Comparison of ENCODE assay signal across 8 cellular contexts in the genomic region with DNA sequence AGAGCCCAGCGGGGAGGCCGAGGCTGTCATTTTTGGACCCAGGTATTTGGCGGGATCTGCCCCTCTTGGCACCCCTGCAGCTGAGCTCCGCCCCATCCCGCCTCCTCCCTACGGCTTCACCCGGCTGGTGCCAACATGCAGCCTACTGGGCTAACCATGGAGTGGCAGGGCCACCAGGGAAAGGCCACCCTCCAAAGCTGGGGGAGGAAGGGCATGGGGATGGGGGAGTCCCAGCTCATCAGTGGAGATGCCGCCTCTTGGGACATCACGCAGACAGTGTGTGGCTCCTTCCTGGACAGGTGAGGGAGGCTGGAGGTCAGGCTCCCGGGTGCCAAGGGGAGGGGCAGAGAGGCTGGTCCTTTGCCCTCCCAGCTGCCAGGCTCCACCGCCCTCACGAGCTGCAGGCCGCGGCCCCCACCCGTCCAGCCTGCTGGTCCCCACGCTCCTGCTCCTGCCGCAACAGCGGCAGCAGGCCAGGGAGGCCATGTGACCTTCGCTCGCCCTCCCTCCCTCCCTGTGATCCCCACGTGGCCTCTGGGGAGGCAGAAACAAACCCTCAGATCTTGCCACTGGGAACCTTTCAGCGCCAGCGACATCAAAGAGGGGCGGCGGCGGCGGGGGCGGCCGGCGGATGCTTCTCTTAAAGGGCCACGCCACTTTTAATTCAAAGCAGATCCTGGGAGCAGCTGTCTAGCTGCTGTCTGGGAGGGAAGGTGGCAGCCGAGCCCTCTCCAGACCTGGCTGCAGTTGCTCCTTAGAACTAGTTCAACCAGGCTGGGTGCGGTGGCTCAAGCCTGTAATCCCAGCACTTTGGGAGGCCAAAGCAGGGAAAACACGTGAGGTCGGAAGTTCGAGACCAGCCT. TPM values are rescaled to one million over a fixed set of nuclear protein-coding genes. Genes with fewer than 3 reads are reported as not detected.
DNase-seq lines count a peak whose midpoint lies in the region; ATAC-seq and TF ChIP-seq lines count a peak whose summit lies in the region.

No MANE protein-coding gene starts in this region.

- no peaks in the 10 kb centered on the region for H3K36me3 ChIP-seq in lung (ENCODE audit: control insufficient read depth in 2 of 2, insufficient read depth in 2 of 2, low read length in 2 of 2)

- H3K27me3 ChIP-seq in dorsolateral prefrontal cortex (peaks cover 0 to 4% (median 0%) of the 10 kb centered on the region in 45 donors), lung (ENCODE audit: control insufficient read depth, insufficient read depth) (no peaks in the 10 kb centered on the region)

- DNase-seq in A172 (ENCODE audit: low spot score), result peak; percentile 54
- DNase-seq in NCI-H2227 (lab: John Stamatoyannopoulos, UW; ENCODE audit: unreplicated experiment), result peak; percentile 62
- DNase-seq in activated CD4-positive, alpha-beta T cell treated with anti-CD3 and anti-CD28 coated beads, Interleukin-2, amount 50 U/mL, for 4 hours, result peak; percentile 90
- peak; percentile 57 to 89 (median 86) for DNase-seq in dorsolateral prefrontal cortex
- peak; percentile 86 for DNase-seq in lung (ENCODE audit: low spot score)
- DNase-seq in stimulated activated CD8-positive, alpha-beta memory T cell treated with anti-CD3 and anti-CD28 coated beads, Interleukin-12 subunit alpha, Interleukin-12 subunit beta, amount 100 ng/mL, for 24 hours (ENCODE audit: extremely low read depth), result peak; percentile 55
- DNase-seq in NCI-H1048 (lab: John Stamatoyannopoulos, UW), result no peak

- TF ChIP-seq CTCF in dorsolateral prefrontal cortex (IDR thresholded peaks at IDR 0.05 in 54 of 56, conservative IDR thresholded peaks at IDR 0.05 in 2 of 56; ENCODE audit: low read depth in 1 of 56, partially characterized antibody in 56 of 56), result peak in 16 of 56 donors; percentile 3 to 37 (median 18)
- no peak for TF ChIP-seq CTCF in lung (IDR thresholded peaks at IDR 0.05; ENCODE audit: control extremely low read depth, extremely low read depth)

- peak overlapping the region in 47 of 59 donors; percentile 7 to 82 (median 60) for H3K27ac ChIP-seq in dorsolateral prefrontal cortex
- peak overlapping the region in 1 of 2 donors; percentile 35 for H3K27ac ChIP-seq in lung (ENCODE audit: low read depth in 1 of 2, low read length in 1 of 2)

- 10 to 12% methylated on average over 34 to 36 of the region's 36 CpGs for WGBS in lung, 2 donors

- H3K4me3 ChIP-seq in dorsolateral prefrontal cortex (peak overlapping the region in 58 of 59 donors; percentile 9 to 63 (median 46)), lung (no peak overlapping the region)

- H3K4me1 ChIP-seq in lung (ENCODE audit: control insufficient read depth in 2 of 2, insufficient read depth in 2 of 2, low read length in 2 of 2), result peaks cover 0 to 14% of the 10 kb centered on the region in 2 donors

- ATAC-seq in GM21423 (IDR thresholded peaks at IDR 0.05; ENCODE audit: unreplicated experiment), result peak; percentile 60
- ATAC-seq in lung (ENCODE audit: insufficient read depth, low FRiP score), result peak; percentile 42

- intact Hi-C loops in dorsolateral prefrontal cortex (cut with DNase I), result no loop called here

- no peaks in the 10 kb centered on the region for H3K9me3 ChIP-seq in lung (ENCODE audit: control insufficient read depth in 2 of 2, insufficient read depth in 1 of 2, low read length in 1 of 2)

RNA-seq across cellular contexts. Expression of gene NOTUM, which starts 6.8 kb away (rescaled TPM):
- 0.14 and 1.9 TPM in 2 replicates for total RNA-seq in A172 (2014; rRNA removed; shearing (Covaris generic))
- total RNA-seq in dorsolateral prefrontal cortex (1 to 10 TPM in 40 of 120 experiments, under 1 TPM in 63, not detected in 17; 0.20 to 3.7 (median 0.79) TPM), lung (1 to 10 TPM; 2.3 to 7.6 TPM)
- polyA plus RNA-seq in lung, result 1 to 10 TPM in 1 of 2 donors, under 1 TPM in 1; 0.71 to 2.0 TPM

RNA-seq across cellular contexts. Expression of gene ASPSCR1, which starts 9.7 kb away (rescaled TPM):
- 22.4 and 25.8 TPM in 2 replicates for total RNA-seq in A172 (2014; rRNA removed; shearing (Covaris generic))
- total RNA-seq in dorsolateral prefrontal cortex (10 to 100 TPM; 30.3 to 68.2 (median 44.6) TPM), lung (10 to 100 TPM; 22.9 to 55.3 TPM)
- polyA plus RNA-seq in lung, result 10 to 100 TPM; 29.5 to 68.6 TPM

RNA-seq across cellular contexts. Expression of gene MYADML2, which starts 20.7 kb away (rescaled TPM):
- total RNA-seq in A172 (2014; rRNA removed; shearing (Covaris generic)), result not detected in 2 replicates
- 1 to 10 TPM in 119 of 120 experiments, under 1 TPM in 1; 0.64 to 7.0 (median 3.4) TPM for total RNA-seq in dorsolateral prefrontal cortex
- not detected for total RNA-seq in lung
- not detected for polyA plus RNA-seq in lung

RNA-seq across cellular contexts. Expression of gene PYCR1, which starts 30.7 kb away (rescaled TPM):
- total RNA-seq in A172 (2014; rRNA removed; shearing (Covaris generic)), result 70.2 and 84.1 TPM in 2 replicates
- total RNA-seq in dorsolateral prefrontal cortex (10 to 100 TPM in 44 of 120 experiments, 1 to 10 TPM in 76; 4.1 to 24.3 (median 9.3) TPM), lung (10 to 100 TPM; 17.5 to 73.0 TPM)
- polyA plus RNA-seq in lung, result 10 to 100 TPM; 21.4 to 66.0 TPM

RNA-seq across cellular contexts. Expression of gene MAFG, which starts 40.2 kb away (rescaled TPM):
- 30.1 and 37.6 TPM in 2 replicates for total RNA-seq in A172 (2014; rRNA removed; shearing (Covaris generic))
- 10 to 100 TPM; 30.1 to 60.2 (median 41.1) TPM for total RNA-seq in dorsolateral prefrontal cortex
- 10 to 100 TPM; 11.9 to 33.3 TPM for total RNA-seq in lung
- 10 to 100 TPM; 17.2 to 29.3 TPM for polyA plus RNA-seq in lung
